ENCODE assay signal across 14 cellular contexts in genomic region chr21:29382029-29382654, GRCh38.
DNase-seq lines count a peak whose midpoint lies in the region; FAIRE-seq and TF ChIP-seq lines count a peak whose summit lies in the region.
"Had no signal": no experiment of that assay in that cellular context is flagged by ENCODE, and none has a peak within 500 bp of the region (broad histone marks: within the 10 kb centered on the region; RNA-seq: fewer than 3 reads in every experiment).

No MANE protein-coding gene starts in this region.

- no peaks in the 10 kb centered on the region for H3K79me2 ChIP-seq in astrocyte (ENCODE audit: insufficient read depth, low read length)

- no peaks in the 10 kb centered on the region for H3K27me3 Mint-ChIP-seq in MCF 10A (ENCODE audit: insufficient read depth, unreplicated experiment)
- H3K27me3 Mint-ChIP-seq in astrocyte (ENCODE audit: low read depth, unreplicated experiment), result no peaks in the 10 kb centered on the region
- H3K27me3 Mint-ChIP-seq in activated naive CD8-positive, alpha-beta T cell treated with anti-CD3 and anti-CD28 coated beads for 36 hours, result no peaks in the 10 kb centered on the region

- POLR2A ChIA-PET in MCF 10A (lab: Yijun Ruan, JAX), result interaction anchor here (0.9 to 1.3 kb wide), 4 partner anchors 11 to 524 kb away, joined by 3 to 5 read pairs (median 4); no protein-coding TSS in a partner anchor

- peak overlapping the region; percentile 40 for H3K9ac ChIP-seq in astrocyte (ENCODE audit: low read length)
- H3K9ac ChIP-seq: neural progenitor cell had no signal

- no peak for TF ChIP-seq POLR2A in breast epithelium (IDR thresholded peaks at IDR 0.05)

- H3K27ac ChIP-seq in breast epithelium (no peak overlapping the region), astrocyte (ENCODE audit: low read depth, low read length) (peak overlapping the region; percentile 35)
- H3K27ac ChIP-seq: heart right ventricle, neural progenitor cell had no signal

- FAIRE-seq in astrocyte (lab: Jason Lieb, UNC), result no peak
- no peak for FAIRE-seq in urothelium cell line (lab: Jason Lieb, UNC)
- FAIRE-seq: colon had no signal

- peak; percentile 36 for DNase-seq in MCF 10A (ENCODE audit: unreplicated experiment)
- DNase-seq in breast epithelium (ENCODE audit: low spot score in 2 of 2), result no peak
- DNase-seq in astrocyte (ENCODE audit: low read depth), result peak; percentile 83
- DNase-seq in islet precursor cell, result peak; percentile 75
- peak; percentile 67 for DNase-seq in urothelium cell line (ENCODE audit: low spot score)
- no peak for DNase-seq in activated naive CD8-positive, alpha-beta T cell treated with anti-CD3 and anti-CD28 coated beads for 36 hours
- DNase-seq in NCI-H128 (lab: John Stamatoyannopoulos, UW; ENCODE audit: unreplicated experiment), result no peak
- no peak for DNase-seq in DMS53 treated with DMSO at 0.1 percent for 48 hours (lab: John Stamatoyannopoulos, UW; ENCODE audit: unreplicated experiment)
- DNase-seq: heart right ventricle; NCI-H2171 treated with DMSO at 0.1 percent for 48 hours; stimulated activated CD4-positive, alpha-beta T cell treated with anti-CD3 and anti-CD28 coated beads, Interleukin-2, amount 100 ng/mL, for 48 hours had no signal

- H3K36me3 Mint-ChIP-seq in MCF 10A (ENCODE audit: insufficient read depth, unreplicated experiment), result no peaks in the 10 kb centered on the region
- peaks cover 4% of the 10 kb centered on the region for H3K36me3 Mint-ChIP-seq in astrocyte (ENCODE audit: low read depth, unreplicated experiment)
- no peaks in the 10 kb centered on the region for H3K36me3 Mint-ChIP-seq in activated naive CD8-positive, alpha-beta T cell treated with anti-CD3 and anti-CD28 coated beads for 36 hours

- H3K4me1 Mint-ChIP-seq in MCF 10A (ENCODE audit: insufficient read depth, unreplicated experiment) (peaks cover 21% of the 10 kb centered on the region), astrocyte (ENCODE audit: low read depth, unreplicated experiment) (peaks cover 18% of the 10 kb centered on the region)
- no peaks in the 10 kb centered on the region for H3K4me1 Mint-ChIP-seq in activated naive CD8-positive, alpha-beta T cell treated with anti-CD3 and anti-CD28 coated beads for 36 hours

- H3K4me3 Mint-ChIP-seq in MCF 10A (ENCODE audit: unreplicated experiment) (peak overlapping the region; percentile 13), astrocyte (ENCODE audit: unreplicated experiment) (no peak overlapping the region)
- no peak overlapping the region for H3K4me3 Mint-ChIP-seq in activated naive CD8-positive, alpha-beta T cell treated with anti-CD3 and anti-CD28 coated beads for 36 hours
- H3K4me3 Mint-ChIP-seq: neural progenitor cell had no signal

- H3K9me3 Mint-ChIP-seq in MCF 10A (ENCODE audit: unreplicated experiment), result no peaks in the 10 kb centered on the region
- H3K9me3 Mint-ChIP-seq in astrocyte (ENCODE audit: unreplicated experiment), result no peaks in the 10 kb centered on the region
- no peaks in the 10 kb centered on the region for H3K9me3 Mint-ChIP-seq in activated naive CD8-positive, alpha-beta T cell treated with anti-CD3 and anti-CD28 coated beads for 36 hours
- H3K9me3 Mint-ChIP-seq: activated T-helper 2 cell treated with anti-CD3 and anti-CD28 coated beads, Interferon-gamma antibody, Interleukin-2, Interleukin-4, amounts not matched to agents 10 μg/mL and 5 μg/mL and 100 μg/mL, durations not matched to agents 14 hours and 24 hours and 36 hours had no signal

- intact Hi-C loops in MCF 10A (cut with micrococcal nuclease), result no loop called here
- intact Hi-C loops in breast epithelium (cut with DNase I; ENCODE audit: low total_unique reads), result no loop called here

- H3K4me1 ChIP-seq in breast epithelium (no peaks in the 10 kb centered on the region), astrocyte (ENCODE audit: insufficient read depth, low read length) (peaks cover 13% of the 10 kb centered on the region)
- H3K4me1 ChIP-seq: heart right ventricle, neural progenitor cell had no signal

- H3K36me3 ChIP-seq in breast epithelium (no peaks in the 10 kb centered on the region), astrocyte (ENCODE audit: insufficient read depth, low read length) (peaks cover 5% of the 10 kb centered on the region)
- H3K36me3 ChIP-seq: heart right ventricle, neural progenitor cell had no signal

- no peak overlapping the region for H2AFZ ChIP-seq in astrocyte (ENCODE audit: low read depth, low read length)
- H2AFZ ChIP-seq: neural progenitor cell had no signal

- H3K9me3 ChIP-seq in breast epithelium (no peaks in the 10 kb centered on the region), astrocyte (ENCODE audit: insufficient read depth, low read depth, low read length) (no peaks in the 10 kb centered on the region)

- H3K4me3 ChIP-seq in breast epithelium, result no peak overlapping the region
- no peak overlapping the region for H3K4me3 ChIP-seq in astrocyte (ENCODE audit: insufficient read depth, low read depth, low read length)
- H3K4me3 ChIP-seq: heart right ventricle, neural progenitor cell had no signal

- BruUV-seq in MCF 10A (replicated peaks; lab: Mats Ljungman, UMichigan), result no TSS peak

- no peaks in the 10 kb centered on the region for H3K27me3 ChIP-seq in breast epithelium
- no peaks in the 10 kb centered on the region for H3K27me3 ChIP-seq in astrocyte (ENCODE audit: insufficient read depth, low read length)
- H3K27me3 ChIP-seq: heart right ventricle, neural progenitor cell had no signal

- CTCF ChIA-PET in MCF 10A (lab: Yijun Ruan, JAX), result interaction anchor here (1.2 kb wide), 1 partner anchor 218 kb away, joined by 6 read pairs; no protein-coding TSS in a partner anchor

- no peaks in the 10 kb centered on the region for H4K20me1 ChIP-seq in astrocyte (ENCODE audit: insufficient read depth, low read length)

- no peak for TF ChIP-seq CTCF in MCF 10A (IDR thresholded peaks at IDR 0.05; ENCODE audit: unreplicated experiment)
- no peak for TF ChIP-seq CTCF in breast epithelium (IDR thresholded peaks at IDR 0.05)
- no peak for TF ChIP-seq CTCF in astrocyte (IDR thresholded peaks at IDR 0.05; ENCODE audit: insufficient read depth, low read depth, low read length)

- H3K27ac Mint-ChIP-seq in MCF 10A (ENCODE audit: low read depth, unreplicated experiment) (peak overlapping the region; percentile 69), astrocyte (ENCODE audit: unreplicated experiment) (peak overlapping the region; percentile 28)
- H3K27ac Mint-ChIP-seq in activated naive CD8-positive, alpha-beta T cell treated with anti-CD3 and anti-CD28 coated beads for 36 hours, result no peak overlapping the region
- H3K27ac Mint-ChIP-seq: activated T-helper 2 cell treated with anti-CD3 and anti-CD28 coated beads, Interferon-gamma antibody, Interleukin-2, Interleukin-4, amounts not matched to agents 10 μg/mL and 5 μg/mL and 100 μg/mL, durations not matched to agents 14 hours and 24 hours and 36 hours; neural progenitor cell had no signal

- H3K4me2 ChIP-seq in astrocyte (ENCODE audit: low read length), result peak overlapping the region; percentile 51
- H3K4me2 ChIP-seq: neural progenitor cell had no signal

Comparison
In these comparisons a context has a peak if more than half of its experiments do, and no peak if none do; other contexts are left out.
1. DNase-seq: peak in MCF 10A (single experiment), astrocyte (single experiment), islet precursor cell (single experiment) and urothelium cell line (single experiment); none in breast epithelium (0 of 2), activated naive CD8-positive, alpha-beta T cell treated with anti-CD3 and anti-CD28 coated beads for 36 hours (single experiment), NCI-H128 (single experiment) and DMS53 treated with DMSO at 0.1 percent for 48 hours (single experiment).